ENCODE assay signal across 12 cellular contexts in genomic region chr10:84291389-84291788, GRCh38. TPM values are rescaled to one million over a fixed set of nuclear protein-coding genes. Genes with fewer than 3 reads are reported as not detected.
DNase-seq lines count a peak whose midpoint lies in the region; ATAC-seq and TF ChIP-seq lines count a peak whose summit lies in the region.
"Had no signal": no experiment of that assay in that cellular context is flagged by ENCODE, and none has a peak within 500 bp of the region (broad histone marks: within the 10 kb centered on the region; RNA-seq: fewer than 3 reads in every experiment).

No MANE protein-coding gene starts in this region.

- peaks cover 11% of the 10 kb centered on the region for H3K4me1 ChIP-seq in MM.1S (ENCODE audit: low read length)
- H3K4me1 ChIP-seq in right lobe of liver = no peaks in the 10 kb centered on the region
- no peaks in the 10 kb centered on the region for H3K4me1 ChIP-seq in CD8-positive, alpha-beta memory T cell (ENCODE audit: insufficient read depth, low read length)

- DNase-seq in ELF-1 (ENCODE audit: low read depth, low spot score) (peak; percentile 37), MM.1S (peak; percentile 51), T47D (ENCODE audit: low read depth in 1 of 2, low spot score in 1 of 2) (peak; percentile 67 to 88), right lobe of liver (no peak), NCI-H446 treated with DMSO at 0.1 percent for 48 hours (lab: John Stamatoyannopoulos, UW) (no peak), NCI-H1694 (lab: John Stamatoyannopoulos, UW) (no peak)
- no peak for DNase-seq in CD8-positive, alpha-beta memory T cell
- DNase-seq: activated CD4-positive, CD25-positive, alpha-beta regulatory T cell treated with anti-CD3 and anti-CD28 coated beads, Interleukin-2, amount 50 U/mL, for 72 hours; NCI-H524 treated with DMSO at 0.1 percent for 48 hours had no signal

- CTCF ChIA-PET in CD8-positive, alpha-beta memory T cell (lab: Charles Lee) = interaction anchor here (1.0 kb wide), 1 partner anchor 24 kb away, joined by 3 read pairs; no protein-coding TSS in a partner anchor

- no peak overlapping the region for H3K4me3 Mint-ChIP-seq in CD8-positive, alpha-beta memory T cell
- H3K4me3 Mint-ChIP-seq: brain had no signal

- intact Hi-C loops in right lobe of liver (cut with DNase I) = no loop called here

- H2AFZ ChIP-seq in MM.1S (ENCODE audit: low read length) = no peak overlapping the region

- no peak overlapping the region for H3K9ac ChIP-seq in MM.1S (ENCODE audit: low read length)

- no peak overlapping the region for H3K4me2 ChIP-seq in MM.1S (ENCODE audit: low read depth, low read length)

- no peaks in the 10 kb centered on the region for H3K27me3 ChIP-seq in MM.1S (replicated peaks; ENCODE audit: insufficient read depth, low read length)
- H3K27me3 ChIP-seq in right lobe of liver = no peaks in the 10 kb centered on the region
- no peaks in the 10 kb centered on the region for H3K27me3 ChIP-seq in CD8-positive, alpha-beta memory T cell (ENCODE audit: insufficient read depth, low read length, poor library complexity, severe bottlenecking)

- POLR2A ChIA-PET in CD8-positive, alpha-beta memory T cell (lab: Charles Lee) = no interaction called here

- no peaks in the 10 kb centered on the region for H3K36me3 Mint-ChIP-seq in CD8-positive, alpha-beta memory T cell
- H3K36me3 Mint-ChIP-seq: brain had no signal

- no peaks in the 10 kb centered on the region for H3K9me3 Mint-ChIP-seq in CD8-positive, alpha-beta memory T cell

- H3K36me3 ChIP-seq in MM.1S (replicated peaks; ENCODE audit: insufficient read depth, low read length) (no peaks in the 10 kb centered on the region), right lobe of liver (no peaks in the 10 kb centered on the region)
- H3K36me3 ChIP-seq in CD8-positive, alpha-beta memory T cell (ENCODE audit: insufficient read depth, low read length) = no peaks in the 10 kb centered on the region

- in situ Hi-C loops in T47D (cut with HindIII; ENCODE audit: low pct_unique_long_range_greater_than_20kb, low sequenced_read_pairs) = no loop called here

- peaks cover 3 to 5% of the 10 kb centered on the region in 2 donors for H3K27me3 Mint-ChIP-seq in CD8-positive, alpha-beta memory T cell

- no peaks in the 10 kb centered on the region for H3K9me2 ChIP-seq in MM.1S (replicated peaks; ENCODE audit: insufficient read depth, low read length)

- no peaks in the 10 kb centered on the region for H4K20me1 ChIP-seq in MM.1S (ENCODE audit: insufficient read depth, low read length)

- TF ChIP-seq CTCF in MM.1S (IDR thresholded peaks at IDR 0.05; ENCODE audit: low read length) (no peak), right lobe of liver (IDR thresholded peaks at IDR 0.05) (no peak)

- H3K79me2 ChIP-seq in MM.1S (ENCODE audit: low read length) = no peaks in the 10 kb centered on the region

- H3K27ac ChIP-seq in MM.1S (ENCODE audit: low read length) = no peak overlapping the region
- H3K27ac ChIP-seq in right lobe of liver = no peak overlapping the region
- no peak overlapping the region for H3K27ac ChIP-seq in CD8-positive, alpha-beta memory T cell (ENCODE audit: low read depth, low read length)

- H3K4me3 ChIP-seq in MM.1S (ENCODE audit: low read length) = no peak overlapping the region
- no peak overlapping the region for H3K4me3 ChIP-seq in right lobe of liver
- no peak overlapping the region for H3K4me3 ChIP-seq in CD8-positive, alpha-beta memory T cell (ENCODE audit: low read length)

- ATAC-seq in right lobe of liver (peak in 3 of 4 donors; percentile 26 to 57 (median 49)), GM18498 (IDR thresholded peaks at IDR 0.05; ENCODE audit: unreplicated experiment) (no peak)

- no peak for TF ChIP-seq POLR2A in right lobe of liver (IDR thresholded peaks at IDR 0.05)

- no peaks in the 10 kb centered on the region for H3K9me3 ChIP-seq in MM.1S (replicated peaks; ENCODE audit: insufficient read depth, low read length)
- H3K9me3 ChIP-seq in right lobe of liver = no peaks in the 10 kb centered on the region
- no peaks in the 10 kb centered on the region for H3K9me3 ChIP-seq in CD8-positive, alpha-beta memory T cell (ENCODE audit: low read length)

- peaks cover 0 to 4% (median 0%) of the 10 kb centered on the region in 3 donors for H3K4me1 Mint-ChIP-seq in CD8-positive, alpha-beta memory T cell

- H3F3A ChIP-seq in MM.1S (ENCODE audit: insufficient read depth, low read length) = no peaks in the 10 kb centered on the region

- WGBS in right lobe of liver (ENCODE audit: insufficient coverage, low coverage, low lambda C conversion rate, missing lambda C conversion rate) = 31% methylated on average over 1 of the region's 1 CpG

- no peak overlapping the region for H3K27ac Mint-ChIP-seq in CD8-positive, alpha-beta memory T cell
- H3K27ac Mint-ChIP-seq: brain had no signal

RNA-seq across cellular contexts. Expression of gene CCSER2, which starts 37.0 kb away (rescaled TPM):
- total RNA-seq in right lobe of liver = 10 to 100 TPM; 18.2 to 28.8 (median 25.9) TPM
- total RNA-seq in CD8-positive, alpha-beta memory T cell = 10 to 100 TPM; 62.6 to 74.5 TPM
- 114 TPM for polyA plus RNA-seq in CD8-positive, alpha-beta memory T cell

RNA-seq across cellular contexts. Expression of gene RGR, which starts 46.5 kb away (rescaled TPM):
- not detected for total RNA-seq in right lobe of liver
- total RNA-seq in CD8-positive, alpha-beta memory T cell = not detected
- not detected for polyA plus RNA-seq in CD8-positive, alpha-beta memory T cell

RNA-seq across cellular contexts. Expression of gene LRIT1, which starts 50.0 kb away (rescaled TPM):
- not detected for total RNA-seq in right lobe of liver
- total RNA-seq in CD8-positive, alpha-beta memory T cell = not detected
- polyA plus RNA-seq in CD8-positive, alpha-beta memory T cell = not detected
- total RNA-seq: skeletal muscle tissue had no signal

Comparison
In these comparisons a context has a peak if more than half of its experiments do, and no peak if none do; other contexts are left out.
1. DNase-seq: peak in ELF-1 (single experiment), MM.1S (single experiment) and T47D (2 of 2); none in right lobe of liver (0 of 3), NCI-H446 treated with DMSO at 0.1 percent for 48 hours (single experiment), CD8-positive, alpha-beta memory T cell (0 of 5) and NCI-H1694 (single experiment).